Comparison of ENCODE assay signal across 8 cellular contexts in genomic region chr19:17687857-17688784, GRCh38. TPM values are rescaled to one million over a fixed set of nuclear protein-coding genes. Genes with fewer than 3 reads are reported as not detected.
A peak's percentile ranks its signal among the peaks of the same experiment; 100 is the strongest.
DNase-seq lines count a peak whose midpoint lies in the region; ATAC-seq and TF ChIP-seq lines count a peak whose summit lies in the region.

Gene UNC13A, minus strand, starts transcription at chr19:17688354. Its CDS starts 155 bp downstream, at chr19:17688199.

- H3K9me3 Mint-ChIP-seq in Caco-2 (ENCODE audit: unreplicated experiment) = no peaks in the 10 kb centered on the region

- no peaks in the 10 kb centered on the region for H3K9me2 ChIP-seq in MM.1S (replicated peaks; ENCODE audit: insufficient read depth, low read length)

- no peak for ATAC-seq in GM18861 (IDR thresholded peaks at IDR 0.05; ENCODE audit: unreplicated experiment)
- ATAC-seq in HG03025 (IDR thresholded peaks at IDR 0.05; ENCODE audit: low FRiP score, unreplicated experiment) = no peak

- no TSS peak for BruUV-seq in Caco-2 (replicated peaks; lab: Mats Ljungman, UMichigan)

- peak within 1 kb of the TSS; percentile 17; the same call in 1 of the 2 replicates for H3K4me3 ChIP-seq in Caco-2 (ENCODE audit: low read depth, low read length)
- H3K4me3 ChIP-seq in MM.1S (ENCODE audit: low read length) = no peak within 1 kb of the TSS

- H2AFZ ChIP-seq in MM.1S (ENCODE audit: low read length) = no peak within 1 kb of the TSS

- no peak within 1 kb of the TSS for H3K9ac ChIP-seq in MM.1S (ENCODE audit: low read length)

- H4K20me1 ChIP-seq in MM.1S (ENCODE audit: insufficient read depth, low read length) = no peaks in the 10 kb centered on the region

- intact Hi-C loops in Caco-2 (cut with micrococcal nuclease; ENCODE audit: unreplicated experiment) = no loop called here

- POLR2A ChIA-PET in Caco-2 (lab: Charles Lee) = no interaction called here

- H3K79me2 ChIP-seq in MM.1S (ENCODE audit: low read length) = no peaks in the 10 kb centered on the region

- H3K27ac ChIP-seq in MM.1S (ENCODE audit: low read length) (no peak within 1 kb of the TSS), substantia nigra (ENCODE audit: low read depth, low read length, poor library complexity, severe bottlenecking) (no peak within 1 kb of the TSS)

- H3K4me3 Mint-ChIP-seq in Caco-2 (ENCODE audit: unreplicated experiment) = peak within 1 kb of the TSS; percentile 35

- no peaks in the 10 kb centered on the region for H3K36me3 Mint-ChIP-seq in Caco-2 (ENCODE audit: insufficient read depth, unreplicated experiment)

- H3K36me3 ChIP-seq in Caco-2 (ENCODE audit: control insufficient read depth, insufficient read depth, low read length) (no peaks in the 10 kb centered on the region), MM.1S (replicated peaks; ENCODE audit: insufficient read depth, low read length) (no peaks in the 10 kb centered on the region)

- CTCF ChIA-PET in Caco-2 (lab: Charles Lee) = interaction anchor here (0.7 kb wide), 1 partner anchor 739 kb away, joined by 3 read pairs; no protein-coding TSS in a partner anchor

- TF ChIP-seq CTCF in Caco-2 (IDR thresholded peaks at IDR 0.05; ENCODE audit: insufficient read depth in 1 of 2, low read depth in 1 of 2, low read length in 1 of 2, severe bottlenecking in 1 of 2, unreplicated experiment in 1 of 2) (no peak), MM.1S (IDR thresholded peaks at IDR 0.05; ENCODE audit: low read length) (no peak)

- no peaks in the 10 kb centered on the region for H3F3A ChIP-seq in MM.1S (ENCODE audit: insufficient read depth, low read length)

- no peaks in the 10 kb centered on the region; the same call in 1 of the 2 replicates for H3K27me3 ChIP-seq in Caco-2 (replicated peaks; ENCODE audit: control insufficient read depth, insufficient read depth, low read length)
- H3K27me3 ChIP-seq in MM.1S (replicated peaks; ENCODE audit: insufficient read depth, low read length) = peaks cover 59% of the 10 kb centered on the region

- peaks cover 13% of the 10 kb centered on the region for H3K4me1 Mint-ChIP-seq in Caco-2 (ENCODE audit: low read depth, unreplicated experiment)

- no peak within 1 kb of the TSS for H3K4me2 ChIP-seq in MM.1S (ENCODE audit: low read depth, low read length)

- peaks cover 22% of the 10 kb centered on the region for H3K27me3 Mint-ChIP-seq in Caco-2 (ENCODE audit: insufficient read depth, unreplicated experiment)

- DNase-seq in Caco-2 (peak; percentile 52 to 84), MM.1S (peak; percentile 24), cerebellum (ENCODE audit: low spot score) (peak; percentile 95), medulla oblongata (ENCODE audit: extremely low spot score) (peak; percentile 22), substantia nigra (lab: John Stamatoyannopoulos, UW) (peak in 33 of 49 donors; percentile 1 to 86 (median 33))
- peak; percentile 56 for DNase-seq in activated CD4-positive, CD25-positive, alpha-beta regulatory T cell treated with anti-CD3 and anti-CD28 coated beads, Interleukin-2, amount 50 U/mL, for 72 hours

- no peak within 1 kb of the TSS for H3K27ac Mint-ChIP-seq in Caco-2 (ENCODE audit: unreplicated experiment)

- H3K4me1 ChIP-seq in Caco-2 (no peaks in the 10 kb centered on the region), MM.1S (ENCODE audit: low read length) (no peaks in the 10 kb centered on the region)

- H3K9me3 ChIP-seq in Caco-2 = no peaks in the 10 kb centered on the region
- H3K9me3 ChIP-seq in MM.1S (replicated peaks; ENCODE audit: insufficient read depth, low read length) = no peaks in the 10 kb centered on the region

RNA-seq across cellular contexts. Expression of gene UNC13A, which starts in this region (rescaled TPM):
- 0.18 and 0.23 TPM in 2 replicates for total RNA-seq in Caco-2 (2022)
- total RNA-seq in cerebellum = 27.4 TPM

Comparison
In these comparisons a context has a peak if more than half of its experiments do, and no peak if none do; other contexts are left out.
1. RNA of gene UNC13A (total RNA-seq): 27.4 TPM in cerebellum (single experiment); 0.18 to 0.23 TPM in Caco-2; every median in the first group is over 10 times any median in the second.
2. Peak in DNase-seq and H3K4me3 ChIP-seq in Caco-2; RNA of the gene not detected or under 1 TPM.
3. DNase-seq: peak in every context shown above with its lines; median percentile 95 in cerebellum; 68 in Caco-2; 56 in activated CD4-positive, CD25-positive, alpha-beta regulatory T cell treated with anti-CD3 and anti-CD28 coated beads, Interleukin-2, amount 50 U/mL, for 72 hours; 33 in substantia nigra; 24 in MM.1S; 22 in medulla oblongata.